ENCODE assay signal across 2 cellular contexts in genomic region chr7:44151679-44152355, GRCh38.
TF ChIP-seq lines count a peak whose summit lies in the region.

No MANE protein-coding gene starts in this region.

TF ChIP-seq in SK-N-SH, 30 proteins besides CTCF, POLR2A, EP300 and RAD21:
- TF ChIP-seq EZH2phosphoT487 (IDR thresholded peaks at IDR 0.05; ENCODE audit: borderline replicate concordance, low read depth) (no peak), FOSL2 (IDR thresholded peaks at IDR 0.05; ENCODE audit: borderline replicate concordance, low read depth) (no peak), USF2 (IDR thresholded peaks at IDR 0.05; ENCODE audit: borderline replicate concordance, low read depth, low read length) (no peak), GATA2 (CRISPR knock-in tag; IDR thresholded peaks at IDR 0.05) (no peak), NFIC (IDR thresholded peaks at IDR 0.05; ENCODE audit: borderline replicate concordance) (no peak), RFX5 (IDR thresholded peaks at IDR 0.05; ENCODE audit: low read length) (no peak), RCOR1 (IDR thresholded peaks at IDR 0.05; ENCODE audit: low read length) (no peak), MEF2A (IDR thresholded peaks at IDR 0.05; ENCODE audit: borderline replicate concordance, low read depth) (no peak), CHD2 (IDR thresholded peaks at IDR 0.05; ENCODE audit: low read length, partially characterized antibody) (no peak), SIN3A (IDR thresholded peaks at IDR 0.05; ENCODE audit: borderline replicate concordance, low read depth, low read length) (no peak), TEAD4 (IDR thresholded peaks at IDR 0.05; ENCODE audit: borderline replicate concordance, insufficient read depth) (no peak), YY1 (IDR thresholded peaks at IDR 0.05; ENCODE audit: low read depth) (no peak), POLR2AphosphoS5 (IDR thresholded peaks at IDR 0.05; ENCODE audit: low read depth, low read length) (no peak), REST (IDR thresholded peaks at IDR 0.05; ENCODE audit: low read depth, low read length) (no peak), GABPA (IDR thresholded peaks at IDR 0.05; ENCODE audit: low read depth) (no peak)

TF ChIP-seq in SK-N-SH treated with all-trans-retinoic acid at 6 μM for 48 hours, 23 proteins besides CTCF, POLR2A, EP300 and RAD21:
- TF ChIP-seq ZC3H10 (CRISPR knock-in tag; IDR thresholded peaks at IDR 0.05) (no peak), ZNF8 (CRISPR knock-in tag; IDR thresholded peaks at IDR 0.05) (no peak), GLIS3 (CRISPR knock-in tag; IDR thresholded peaks at IDR 0.05) (no peak), ARNTL (CRISPR knock-in tag; IDR thresholded peaks at IDR 0.05; ENCODE audit: borderline replicate concordance, low read depth) (no peak), ZNF70 (CRISPR knock-in tag; IDR thresholded peaks at IDR 0.05) (no peak), SNAI2 (CRISPR knock-in tag; IDR thresholded peaks at IDR 0.05) (no peak), OSR1 (CRISPR knock-in tag; IDR thresholded peaks at IDR 0.05) (no peak), ISL1 (CRISPR knock-in tag; IDR thresholded peaks at IDR 0.05) (no peak), TOX (CRISPR knock-in tag; IDR thresholded peaks at IDR 0.05; ENCODE audit: borderline replicate concordance) (no peak), ESRRG (CRISPR knock-in tag; IDR thresholded peaks at IDR 0.05) (no peak), CSDC2 (CRISPR knock-in tag; IDR thresholded peaks at IDR 0.05) (no peak)
- TF ChIP-seq, protein P1, sequence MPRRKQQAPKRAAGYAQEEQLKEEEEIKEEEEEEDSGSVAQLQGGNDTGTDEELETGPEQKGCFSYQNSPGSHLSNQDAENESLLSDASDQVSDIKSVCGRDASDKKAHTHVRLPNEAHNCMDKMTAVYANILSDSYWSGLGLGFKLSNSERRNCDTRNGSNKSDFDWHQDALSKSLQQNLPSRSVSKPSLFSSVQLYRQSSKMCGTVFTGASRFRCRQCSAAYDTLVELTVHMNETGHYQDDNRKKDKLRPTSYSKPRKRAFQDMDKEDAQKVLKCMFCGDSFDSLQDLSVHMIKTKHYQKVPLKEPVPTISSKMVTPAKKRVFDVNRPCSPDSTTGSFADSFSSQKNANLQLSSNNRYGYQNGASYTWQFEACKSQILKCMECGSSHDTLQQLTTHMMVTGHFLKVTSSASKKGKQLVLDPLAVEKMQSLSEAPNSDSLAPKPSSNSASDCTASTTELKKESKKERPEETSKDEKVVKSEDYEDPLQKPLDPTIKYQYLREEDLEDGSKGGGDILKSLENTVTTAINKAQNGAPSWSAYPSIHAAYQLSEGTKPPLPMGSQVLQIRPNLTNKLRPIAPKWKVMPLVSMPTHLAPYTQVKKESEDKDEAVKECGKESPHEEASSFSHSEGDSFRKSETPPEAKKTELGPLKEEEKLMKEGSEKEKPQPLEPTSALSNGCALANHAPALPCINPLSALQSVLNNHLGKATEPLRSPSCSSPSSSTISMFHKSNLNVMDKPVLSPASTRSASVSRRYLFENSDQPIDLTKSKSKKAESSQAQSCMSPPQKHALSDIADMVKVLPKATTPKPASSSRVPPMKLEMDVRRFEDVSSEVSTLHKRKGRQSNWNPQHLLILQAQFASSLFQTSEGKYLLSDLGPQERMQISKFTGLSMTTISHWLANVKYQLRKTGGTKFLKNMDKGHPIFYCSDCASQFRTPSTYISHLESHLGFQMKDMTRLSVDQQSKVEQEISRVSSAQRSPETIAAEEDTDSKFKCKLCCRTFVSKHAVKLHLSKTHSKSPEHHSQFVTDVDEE (CRISPR knock-in tag; IDR thresholded peaks at IDR 0.05): no peak
- TF ChIP-seq, protein P2, sequence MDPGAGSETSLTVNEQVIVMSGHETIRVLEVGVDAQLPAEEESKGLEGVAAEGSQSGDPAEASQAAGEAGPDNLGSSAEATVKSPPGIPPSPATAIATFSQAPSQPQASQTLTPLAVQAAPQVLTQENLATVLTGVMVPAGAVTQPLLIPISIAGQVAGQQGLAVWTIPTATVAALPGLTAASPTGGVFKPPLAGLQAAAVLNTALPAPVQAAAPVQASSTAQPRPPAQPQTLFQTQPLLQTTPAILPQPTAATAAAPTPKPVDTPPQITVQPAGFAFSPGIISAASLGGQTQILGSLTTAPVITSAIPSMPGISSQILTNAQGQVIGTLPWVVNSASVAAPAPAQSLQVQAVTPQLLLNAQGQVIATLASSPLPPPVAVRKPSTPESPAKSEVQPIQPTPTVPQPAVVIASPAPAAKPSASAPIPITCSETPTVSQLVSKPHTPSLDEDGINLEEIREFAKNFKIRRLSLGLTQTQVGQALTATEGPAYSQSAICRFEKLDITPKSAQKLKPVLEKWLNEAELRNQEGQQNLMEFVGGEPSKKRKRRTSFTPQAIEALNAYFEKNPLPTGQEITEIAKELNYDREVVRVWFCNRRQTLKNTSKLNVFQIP (CRISPR knock-in tag; IDR thresholded peaks at IDR 0.05; ENCODE audit: borderline replicate concordance, low read depth): no peak
- TF ChIP-seq, protein P3, sequence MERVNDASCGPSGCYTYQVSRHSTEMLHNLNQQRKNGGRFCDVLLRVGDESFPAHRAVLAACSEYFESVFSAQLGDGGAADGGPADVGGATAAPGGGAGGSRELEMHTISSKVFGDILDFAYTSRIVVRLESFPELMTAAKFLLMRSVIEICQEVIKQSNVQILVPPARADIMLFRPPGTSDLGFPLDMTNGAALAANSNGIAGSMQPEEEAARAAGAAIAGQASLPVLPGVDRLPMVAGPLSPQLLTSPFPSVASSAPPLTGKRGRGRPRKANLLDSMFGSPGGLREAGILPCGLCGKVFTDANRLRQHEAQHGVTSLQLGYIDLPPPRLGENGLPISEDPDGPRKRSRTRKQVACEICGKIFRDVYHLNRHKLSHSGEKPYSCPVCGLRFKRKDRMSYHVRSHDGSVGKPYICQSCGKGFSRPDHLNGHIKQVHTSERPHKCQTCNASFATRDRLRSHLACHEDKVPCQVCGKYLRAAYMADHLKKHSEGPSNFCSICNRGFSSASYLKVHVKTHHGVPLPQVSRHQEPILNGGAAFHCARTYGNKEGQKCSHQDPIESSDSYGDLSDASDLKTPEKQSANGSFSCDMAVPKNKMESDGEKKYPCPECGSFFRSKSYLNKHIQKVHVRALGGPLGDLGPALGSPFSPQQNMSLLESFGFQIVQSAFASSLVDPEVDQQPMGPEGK (CRISPR knock-in tag; IDR thresholded peaks at IDR 0.05; ENCODE audit: borderline replicate concordance): no peak
